In the genomic region with DNA sequence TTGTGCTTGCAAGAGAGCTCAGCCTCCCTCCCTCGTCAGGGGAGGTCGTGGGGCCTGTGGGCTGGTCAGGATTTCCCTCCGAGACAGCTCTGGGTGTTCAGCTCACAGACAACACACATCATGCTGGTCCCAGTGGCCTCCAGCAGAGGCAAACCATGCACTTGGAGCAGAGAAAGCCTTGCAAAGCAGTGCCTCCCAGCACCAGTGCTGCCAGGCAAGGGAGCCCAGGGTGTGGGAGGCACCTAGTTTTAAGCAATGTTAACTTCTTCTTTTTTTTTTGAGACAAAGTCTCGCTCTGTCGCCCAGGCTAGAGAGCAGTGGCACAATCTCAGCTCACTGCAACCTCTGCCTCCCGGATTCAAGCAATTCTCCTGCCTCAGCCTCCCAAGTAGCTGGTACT, we compare ENCODE assay signal across 1 cellular context.
TF ChIP-seq lines count a peak whose summit lies in the region.

No MANE protein-coding gene starts in this region.

TF ChIP-seq in SK-N-SH, 30 proteins besides CTCF, POLR2A, EP300 and RAD21 (continued from another document):
- TF ChIP-seq, protein P1, sequence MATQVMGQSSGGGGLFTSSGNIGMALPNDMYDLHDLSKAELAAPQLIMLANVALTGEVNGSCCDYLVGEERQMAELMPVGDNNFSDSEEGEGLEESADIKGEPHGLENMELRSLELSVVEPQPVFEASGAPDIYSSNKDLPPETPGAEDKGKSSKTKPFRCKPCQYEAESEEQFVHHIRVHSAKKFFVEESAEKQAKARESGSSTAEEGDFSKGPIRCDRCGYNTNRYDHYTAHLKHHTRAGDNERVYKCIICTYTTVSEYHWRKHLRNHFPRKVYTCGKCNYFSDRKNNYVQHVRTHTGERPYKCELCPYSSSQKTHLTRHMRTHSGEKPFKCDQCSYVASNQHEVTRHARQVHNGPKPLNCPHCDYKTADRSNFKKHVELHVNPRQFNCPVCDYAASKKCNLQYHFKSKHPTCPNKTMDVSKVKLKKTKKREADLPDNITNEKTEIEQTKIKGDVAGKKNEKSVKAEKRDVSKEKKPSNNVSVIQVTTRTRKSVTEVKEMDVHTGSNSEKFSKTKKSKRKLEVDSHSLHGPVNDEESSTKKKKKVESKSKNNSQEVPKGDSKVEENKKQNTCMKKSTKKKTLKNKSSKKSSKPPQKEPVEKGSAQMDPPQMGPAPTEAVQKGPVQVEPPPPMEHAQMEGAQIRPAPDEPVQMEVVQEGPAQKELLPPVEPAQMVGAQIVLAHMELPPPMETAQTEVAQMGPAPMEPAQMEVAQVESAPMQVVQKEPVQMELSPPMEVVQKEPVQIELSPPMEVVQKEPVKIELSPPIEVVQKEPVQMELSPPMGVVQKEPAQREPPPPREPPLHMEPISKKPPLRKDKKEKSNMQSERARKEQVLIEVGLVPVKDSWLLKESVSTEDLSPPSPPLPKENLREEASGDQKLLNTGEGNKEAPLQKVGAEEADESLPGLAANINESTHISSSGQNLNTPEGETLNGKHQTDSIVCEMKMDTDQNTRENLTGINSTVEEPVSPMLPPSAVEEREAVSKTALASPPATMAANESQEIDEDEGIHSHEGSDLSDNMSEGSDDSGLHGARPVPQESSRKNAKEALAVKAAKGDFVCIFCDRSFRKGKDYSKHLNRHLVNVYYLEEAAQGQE (IDR thresholded peaks at IDR 0.05; ENCODE audit: low read depth, low read length), result no peak
- no peak for TF ChIP-seq CHD2 (IDR thresholded peaks at IDR 0.05; ENCODE audit: low read length, partially characterized antibody)
- TF ChIP-seq NRF1 (IDR thresholded peaks at IDR 0.05; ENCODE audit: low read depth, low read length), result no peak
- no peak for TF ChIP-seq NFIC (IDR thresholded peaks at IDR 0.05; ENCODE audit: borderline replicate concordance)
- TF ChIP-seq, protein P2, sequence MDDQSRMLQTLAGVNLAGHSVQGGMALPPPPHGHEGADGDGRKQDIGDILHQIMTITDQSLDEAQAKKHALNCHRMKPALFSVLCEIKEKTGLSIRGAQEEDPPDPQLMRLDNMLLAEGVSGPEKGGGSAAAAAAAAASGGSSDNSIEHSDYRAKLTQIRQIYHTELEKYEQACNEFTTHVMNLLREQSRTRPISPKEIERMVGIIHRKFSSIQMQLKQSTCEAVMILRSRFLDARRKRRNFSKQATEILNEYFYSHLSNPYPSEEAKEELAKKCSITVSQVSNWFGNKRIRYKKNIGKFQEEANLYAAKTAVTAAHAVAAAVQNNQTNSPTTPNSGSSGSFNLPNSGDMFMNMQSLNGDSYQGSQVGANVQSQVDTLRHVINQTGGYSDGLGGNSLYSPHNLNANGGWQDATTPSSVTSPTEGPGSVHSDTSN (IDR thresholded peaks at IDR 0.05), result no peak
- TF ChIP-seq RXRA (IDR thresholded peaks at IDR 0.05; ENCODE audit: borderline replicate concordance, low read depth), result no peak
- TF ChIP-seq TCF12 (IDR thresholded peaks at IDR 0.05), result no peak
